In the genomic region with DNA sequence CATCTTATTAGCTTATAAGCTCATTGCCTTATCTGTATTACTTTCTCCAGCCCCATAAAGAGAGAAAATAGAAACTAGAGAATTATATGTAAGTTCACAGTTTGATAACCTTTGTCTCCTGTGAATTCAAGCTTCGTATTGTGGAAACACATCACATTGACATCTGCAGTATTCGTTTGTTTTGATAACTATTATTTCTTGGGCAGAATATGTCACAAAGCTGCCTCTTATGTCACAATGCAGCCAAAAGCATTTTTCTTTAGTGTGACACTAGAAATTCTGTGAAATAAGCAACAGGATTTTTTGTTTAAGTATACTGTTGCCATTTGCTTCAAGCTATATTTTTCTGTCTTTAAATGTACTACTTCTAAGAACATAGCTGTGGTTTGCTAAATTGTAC, we compare ENCODE assay signal across 27 cellular contexts.
"Had no signal": no experiment of that assay in that cellular context is flagged by ENCODE, and none has a peak within 500 bp of the region (broad histone marks: within the 10 kb centered on the region; RNA-seq: fewer than 3 reads in every experiment).

No MANE protein-coding gene starts in this region.

- H3K9me3 ChIP-seq: gastroesophageal sphincter, heart right ventricle, lower lobe of right lung, neutrophil, pancreas, right lobe of liver, stomach, thyroid gland, vagina had no signal

- DNase-seq: effector CD4-positive, alpha-beta T cell; foreskin keratinocyte; glutamatergic neuron; heart right ventricle; hippocampal formation; left cardiac atrium; left ventricle myocardium superior; lower lobe of right lung; natural killer cell; pancreas; retina; right lobe of liver; small intestine; stimulated activated CD4-positive, alpha-beta T cell treated with anti-CD3 and anti-CD28 coated beads, Interleukin-12 subunit alpha, Interleukin-12 subunit beta, amount 100 ng/mL, for 4 hours; stimulated activated CD4-positive, alpha-beta T cell treated with anti-CD3 and anti-CD28 coated beads, Interleukin-1b, Interleukin-23, amount 100 ng/mL, for 48 hours; stimulated activated CD4-positive, alpha-beta T cell treated with anti-CD3 and anti-CD28 coated beads, Interleukin-4, amount 100 ng/mL, for 1 hour; stimulated activated CD8-positive, alpha-beta memory T cell treated with anti-CD3 and anti-CD28 coated beads, Interleukin-4, amount 100 ng/mL, for 48 hours; stimulated activated naive CD4-positive, alpha-beta T cell; stomach; thyroid gland; trophoblast cell had no signal

- H3K27me3 ChIP-seq: dorsolateral prefrontal cortex, foreskin keratinocyte, gastroesophageal sphincter, heart right ventricle, neutrophil, pancreas, right lobe of liver, stomach, thyroid gland, vagina had no signal

- ATAC-seq: esophagus mucosa, foreskin keratinocyte, gastroesophageal sphincter, heart right ventricle, left cardiac atrium, left ventricle myocardium superior, lower lobe of right lung, natural killer cell, pancreas, right lobe of liver had no signal

- H3K4me1 ChIP-seq: foreskin keratinocyte, gastroesophageal sphincter, heart right ventricle, lower lobe of right lung, pancreas, right lobe of liver, stomach, vagina had no signal

- H3K27ac ChIP-seq: dorsolateral prefrontal cortex, epithelial cell of prostate, foreskin keratinocyte, gastroesophageal sphincter, heart right ventricle, lower lobe of right lung, neutrophil, pancreas, right lobe of liver, stomach, thyroid gland, vagina had no signal

- H3K4me3 ChIP-seq: dorsolateral prefrontal cortex, gastroesophageal sphincter, heart right ventricle, lower lobe of right lung, pancreas, right lobe of liver, stomach, thyroid gland, vagina had no signal

- H3K36me3 ChIP-seq: gastroesophageal sphincter, heart right ventricle, lower lobe of right lung, neutrophil, pancreas, right lobe of liver, stomach, thyroid gland, vagina had no signal
